Comparison of ENCODE assay signal across 11 cellular contexts in genomic region chr9:123996731-123997421, GRCh38. TPM values are rescaled to one million over a fixed set of nuclear protein-coding genes. Genes with fewer than 3 reads are reported as not detected.
DNase-seq lines count a peak whose midpoint lies in the region; ATAC-seq, FAIRE-seq and TF ChIP-seq lines count a peak whose summit lies in the region.
"Had no signal": no experiment of that assay in that cellular context is flagged by ENCODE, and none has a peak within 500 bp of the region (broad histone marks: within the 10 kb centered on the region; RNA-seq: fewer than 3 reads in every experiment).

No MANE protein-coding gene starts in this region.

- DNase-seq in DMS 273 (lab: John Stamatoyannopoulos, UW; ENCODE audit: unreplicated experiment) (peak; percentile 22), DMS 273 treated with DMSO at 0.1 percent for 48 hours (lab: John Stamatoyannopoulos, UW) (no peak), RCC 7860 (ENCODE audit: low spot score) (no peak), middle frontal gyrus (ENCODE audit: extremely low spot score, low spot score) (no peak), NCI-H748 treated with DMSO at 0.1 percent for 48 hours (lab: John Stamatoyannopoulos, UW) (no peak)
- DNase-seq in stimulated activated CD4-positive, alpha-beta T cell treated with anti-CD3 and anti-CD28 coated beads, Interleukin-4, amount 100 ng/mL, for 4 hours: peak; percentile 32 to 36
- DNase-seq: NCI-H1694 treated with DMSO at 0.1 percent for 48 hours had no signal

- no peaks in the 10 kb centered on the region for H4K20me1 ChIP-seq in KMS-11 (ENCODE audit: insufficient read depth)

- H2AFZ ChIP-seq in KMS-11 (ENCODE audit: low read depth): peak overlapping the region; percentile 94

- FAIRE-seq in RCC 7860 (lab: Jason Lieb, UNC): no peak

- H3K4me3 ChIP-seq in KMS-11 (IDR thresholded peaks at IDR 0.05; ENCODE audit: insufficient read depth, low read depth, low read length): no peak overlapping the region

- no peaks in the 10 kb centered on the region for H3K79me2 ChIP-seq in KMS-11 (ENCODE audit: insufficient read depth, low read depth)

- H3K27ac ChIP-seq in KMS-11: peak overlapping the region; percentile 72
- H3K27ac ChIP-seq: 22Rv1 had no signal

- H3K4me1 ChIP-seq in KMS-11 (ENCODE audit: low read depth, poor library complexity, severe bottlenecking): peaks cover 41% of the 10 kb centered on the region

- TF ChIP-seq CTCF in KMS-11 (conservative IDR thresholded peaks at IDR 0.05; ENCODE audit: low read depth, low read length): no peak

- H3K4me2 ChIP-seq in KMS-11: peak overlapping the region; percentile 91

- peak overlapping the region; percentile 18; the same call in 1 of the 2 replicates for H3K9ac ChIP-seq in KMS-11

- H3K27me3 ChIP-seq in KMS-11 (ENCODE audit: insufficient read depth, low read depth): peaks cover 9% of the 10 kb centered on the region

- no peaks in the 10 kb centered on the region for H3K36me3 ChIP-seq in KMS-11 (ENCODE audit: insufficient read depth)

- ATAC-seq in esophagus mucosa: peak; percentile 37

RNA-seq across cellular contexts. Expression of gene LHX2, which starts 14.7 kb away (rescaled TPM):
- total RNA-seq in esophagus mucosa: not detected
- total RNA-seq: activated CD8-positive, alpha-beta memory T cell treated with anti-CD3 and anti-CD28 coated beads for 36 hours had no signal

Comparison
In these comparisons a context has a peak if more than half of its experiments do, and no peak if none do; other contexts are left out.
1. DNase-seq: peak in DMS 273 (single experiment) and stimulated activated CD4-positive, alpha-beta T cell treated with anti-CD3 and anti-CD28 coated beads, Interleukin-4, amount 100 ng/mL, for 4 hours (2 of 2); none in DMS 273 treated with DMSO at 0.1 percent for 48 hours (single experiment), RCC 7860 (single experiment), middle frontal gyrus (single experiment) and NCI-H748 treated with DMSO at 0.1 percent for 48 hours (single experiment).